2 cellular contexts compared by ENCODE assay signal in genomic region chr1:151325231-151325630, GRCh38.
TF ChIP-seq lines count a peak whose summit lies in the region.

No MANE protein-coding gene starts in this region.

TF ChIP-seq in SK-N-SH, 30 proteins besides CTCF, POLR2A, EP300 and RAD21:
- TF ChIP-seq USF2 (IDR thresholded peaks at IDR 0.05; ENCODE audit: borderline replicate concordance, low read depth, low read length) (no peak), TCF12 (IDR thresholded peaks at IDR 0.05) (no peak), IRF3 (IDR thresholded peaks at IDR 0.05; ENCODE audit: low read depth, low read length) (no peak), MAX (IDR thresholded peaks at IDR 0.05; ENCODE audit: low read depth) (no peak), TEAD4 (IDR thresholded peaks at IDR 0.05; ENCODE audit: borderline replicate concordance, insufficient read depth) (no peak)
TF ChIP-seq in SK-N-SH: peak in this region for 0.

TF ChIP-seq in SK-N-SH treated with all-trans-retinoic acid at 6 μM for 48 hours, 23 proteins besides CTCF, POLR2A, EP300 and RAD21:
- TF ChIP-seq CSDC2 (CRISPR knock-in tag; IDR thresholded peaks at IDR 0.05) = no peak
- no peak for TF ChIP-seq TOX (CRISPR knock-in tag; IDR thresholded peaks at IDR 0.05; ENCODE audit: borderline replicate concordance)
- TF ChIP-seq ISL1 (CRISPR knock-in tag; IDR thresholded peaks at IDR 0.05) = no peak
- TF ChIP-seq TCF4 (CRISPR knock-in tag; IDR thresholded peaks at IDR 0.05; ENCODE audit: borderline replicate concordance) = no peak
- no peak for TF ChIP-seq BACH2 (CRISPR knock-in tag; IDR thresholded peaks at IDR 0.05; ENCODE audit: borderline replicate concordance)
- TF ChIP-seq POU6F1 (CRISPR knock-in tag; IDR thresholded peaks at IDR 0.05; ENCODE audit: borderline replicate concordance, low read depth) = no peak
- TF ChIP-seq CSRNP3 (CRISPR knock-in tag; IDR thresholded peaks at IDR 0.05) = no peak
- no peak for TF ChIP-seq GLIS3 (CRISPR knock-in tag; IDR thresholded peaks at IDR 0.05)
- no peak for TF ChIP-seq PATZ1 (CRISPR knock-in tag; IDR thresholded peaks at IDR 0.05; ENCODE audit: borderline replicate concordance)
- TF ChIP-seq TSHZ2 (CRISPR knock-in tag; IDR thresholded peaks at IDR 0.05) = no peak
- TF ChIP-seq ZFP30 (CRISPR knock-in tag; IDR thresholded peaks at IDR 0.05) = no peak
